11 cellular contexts compared by ENCODE assay signal in the genomic region with DNA sequence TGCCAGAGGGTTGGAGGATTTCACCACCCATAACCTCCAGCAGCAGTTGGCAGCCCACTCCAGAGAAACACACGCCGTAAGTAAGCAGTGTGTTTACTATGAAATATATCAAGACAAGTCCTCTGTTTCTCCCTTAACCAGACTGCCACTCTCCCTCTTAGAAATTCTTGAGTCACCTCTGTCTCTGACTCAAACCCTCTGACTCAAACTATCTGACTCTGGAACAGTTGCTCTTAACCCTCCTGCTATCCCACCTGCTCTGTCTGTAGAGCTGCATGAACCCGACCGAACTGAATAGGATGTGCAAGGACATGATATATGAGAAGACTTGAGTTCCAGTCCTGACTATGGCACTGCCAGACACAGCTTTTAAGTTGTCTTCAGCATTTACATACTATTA. TPM values are rescaled to one million over a fixed set of nuclear protein-coding genes. Genes with fewer than 3 reads are reported as not detected.
A peak's percentile ranks its signal among the peaks of the same experiment; 100 is the strongest.
DNase-seq lines count a peak whose midpoint lies in the region; ATAC-seq and TF ChIP-seq lines count a peak whose summit lies in the region.
"Had no signal": no experiment of that assay in that cellular context is flagged by ENCODE, and none has a peak within 500 bp of the region (broad histone marks: within the 10 kb centered on the region; RNA-seq: fewer than 3 reads in every experiment).

No MANE protein-coding gene starts in this region.

- CTCF ChIA-PET in RWPE1 (lab: Yijun Ruan, JAX) = no interaction called here

- POLR2A ChIA-PET in RWPE1 (lab: Yijun Ruan, JAX; ENCODE audit: low non-redundant PET) = no interaction called here

- no peaks in the 10 kb centered on the region for H3K27me3 Mint-ChIP-seq in activated T-cell treated with anti-CD3 and anti-CD28 coated beads, Interleukin-2, amount 50 U/mL, for 4 hours (ENCODE audit: low read depth)
- H3K27me3 Mint-ChIP-seq: activated CD4-positive, alpha-beta T cell treated with anti-CD3 and anti-CD28 coated beads, Interleukin-2, amount 10 ng/mL, durations not matched to agents 24 days and 14 days had no signal

- peak overlapping the region; percentile 68 for H3K27ac ChIP-seq in RWPE1

- peak overlapping the region; percentile 54 for H3K4me3 Mint-ChIP-seq in activated T-cell treated with anti-CD3 and anti-CD28 coated beads, Interleukin-2, amount 50 U/mL, for 4 hours
- H3K4me3 Mint-ChIP-seq in stimulated activated effector memory CD8-positive, alpha-beta T cell treated with anti-CD3 and anti-CD28 coated beads, Interleukin-12 subunit alpha, Interleukin-12 subunit beta, amount 100 ng/mL, for 72 hours = peak overlapping the region; percentile 94

- no peak for TF ChIP-seq CTCF in RWPE1 (conservative IDR thresholded peaks at IDR 0.05; ENCODE audit: low read depth)

- H3K4me1 Mint-ChIP-seq in activated T-cell treated with anti-CD3 and anti-CD28 coated beads, Interleukin-2, amount 50 U/mL, for 4 hours (ENCODE audit: low read depth) = peaks cover 25% of the 10 kb centered on the region
- peaks cover 31% of the 10 kb centered on the region for H3K4me1 Mint-ChIP-seq in stimulated activated effector memory CD8-positive, alpha-beta T cell treated with anti-CD3 and anti-CD28 coated beads, Interleukin-12 subunit alpha, Interleukin-12 subunit beta, amount 100 ng/mL, for 72 hours

- no peak for ATAC-seq in activated T-cell treated with anti-CD3 and anti-CD28 coated beads, Interleukin-2, amount 50 U/mL, for 4 hours
- ATAC-seq in stimulated activated effector memory CD8-positive, alpha-beta T cell treated with anti-CD3 and anti-CD28 coated beads, Interleukin-12 subunit alpha, Interleukin-12 subunit beta, amount 100 ng/mL, for 72 hours = peak; percentile 54
- no peak for ATAC-seq in HG03457 (IDR thresholded peaks at IDR 0.05; ENCODE audit: unreplicated experiment)
- ATAC-seq: left lobe of liver had no signal

- no peak for DNase-seq in activated T-cell treated with anti-CD3 and anti-CD28 coated beads, Interleukin-2, amount 50 U/mL, for 4 hours
- no peak for DNase-seq in activated T-cell treated with anti-CD3 and anti-CD28 coated beads for 4 hours
- DNase-seq in RWPE1 (ENCODE audit: low spot score) = peak; percentile 88
- peak; percentile 43 for DNase-seq in fibroblast of gingiva (ENCODE audit: low read depth)
- no peak for DNase-seq in stimulated activated effector memory CD8-positive, alpha-beta T cell treated with anti-CD3 and anti-CD28 coated beads, Interleukin-12 subunit alpha, Interleukin-12 subunit beta, amount 100 ng/mL, for 72 hours (ENCODE audit: low spot score in 2 of 2)
- no peak for DNase-seq in MV-4-11 (lab: John Stamatoyannopoulos, UW)
- DNase-seq in SHP77 (lab: John Stamatoyannopoulos, UW) = no peak
- DNase-seq: activated CD4-positive, alpha-beta T cell treated with anti-CD3 and anti-CD28 coated beads, Interleukin-2, amount 10 ng/mL, durations not matched to agents 24 days and 14 days; DMS153 had no signal

- H3K27ac Mint-ChIP-seq in stimulated activated effector memory CD8-positive, alpha-beta T cell treated with anti-CD3 and anti-CD28 coated beads, Interleukin-12 subunit alpha, Interleukin-12 subunit beta, amount 100 ng/mL, for 72 hours = no peak overlapping the region
- H3K27ac Mint-ChIP-seq: activated CD4-positive, alpha-beta T cell treated with anti-CD3 and anti-CD28 coated beads, Interleukin-2, amount 10 ng/mL, durations not matched to agents 24 days and 14 days had no signal

- H3K9me3 Mint-ChIP-seq in activated T-cell treated with anti-CD3 and anti-CD28 coated beads, Interleukin-2, amount 50 U/mL, for 4 hours = no peaks in the 10 kb centered on the region
- no peaks in the 10 kb centered on the region for H3K9me3 Mint-ChIP-seq in stimulated activated effector memory CD8-positive, alpha-beta T cell treated with anti-CD3 and anti-CD28 coated beads, Interleukin-12 subunit alpha, Interleukin-12 subunit beta, amount 100 ng/mL, for 72 hours
- H3K9me3 Mint-ChIP-seq: activated CD4-positive, alpha-beta T cell treated with anti-CD3 and anti-CD28 coated beads, Interleukin-2, amount 10 ng/mL, durations not matched to agents 24 days and 14 days had no signal

- no peaks in the 10 kb centered on the region for H3K36me3 Mint-ChIP-seq in activated T-cell treated with anti-CD3 and anti-CD28 coated beads, Interleukin-2, amount 50 U/mL, for 4 hours (ENCODE audit: insufficient read depth)
- peaks cover 57% of the 10 kb centered on the region for H3K36me3 Mint-ChIP-seq in stimulated activated effector memory CD8-positive, alpha-beta T cell treated with anti-CD3 and anti-CD28 coated beads, Interleukin-12 subunit alpha, Interleukin-12 subunit beta, amount 100 ng/mL, for 72 hours

RNA-seq across cellular contexts. Expression of a gene that starts 14.1 kb away (rescaled TPM):
- total RNA-seq in activated T-cell treated with anti-CD3 and anti-CD28 coated beads, Interleukin-2, amount 50 U/mL, for 4 hours = 10 to 100 TPM; 12.6 to 17.0 (median 15.5) TPM

RNA-seq across cellular contexts. Expression of a gene that starts 57.1 kb away (rescaled TPM):
- total RNA-seq in activated T-cell treated with anti-CD3 and anti-CD28 coated beads, Interleukin-2, amount 50 U/mL, for 4 hours = 100 to 1,000 TPM; 130 to 133 (median 130) TPM

Comparison
In these comparisons a context has a peak if more than half of its experiments do, and no peak if none do; other contexts are left out.
1. DNase-seq: peak in RWPE1 (single experiment) and fibroblast of gingiva (single experiment); none in activated T-cell treated with anti-CD3 and anti-CD28 coated beads, Interleukin-2, amount 50 U/mL, for 4 hours (single experiment), activated T-cell treated with anti-CD3 and anti-CD28 coated beads for 4 hours (single experiment), stimulated activated effector memory CD8-positive, alpha-beta T cell treated with anti-CD3 and anti-CD28 coated beads, Interleukin-12 subunit alpha, Interleukin-12 subunit beta, amount 100 ng/mL, for 72 hours (0 of 2), MV-4-11 (single experiment) and SHP77 (0 of 2).